ENCODE assay signal across 1 cellular context in genomic region chr18:28176933-28177827, GRCh38.
TF ChIP-seq lines count a peak whose summit lies in the region.

CDH2 (minus strand) TSS chr18:28177130; CDS start chr18:28177022, 108 bp downstream.

TF ChIP-seq in HepG2, 621 proteins besides CTCF, POLR2A, EP300 and RAD21 (continued from another document and continues in another):
- TF ChIP-seq MAFG (CRISPR knock-in tag; IDR thresholded peaks at IDR 0.05) (peak; percentile 47; the same call in 1 of the 2 replicates), GATAD1 (CRISPR knock-in tag; IDR thresholded peaks at IDR 0.05) (0 out of 2 replicates have a peak, but pooled peaks have one; percentile 35), AHDC1 (CRISPR knock-in tag; IDR thresholded peaks at IDR 0.05; ENCODE audit: borderline replicate concordance) (no peak), ZNF430 (CRISPR knock-in tag; IDR thresholded peaks at IDR 0.05) (0 out of 2 replicates have a peak, but pooled peaks have one; percentile 56), ZNF574 (CRISPR knock-in tag; IDR thresholded peaks at IDR 0.05) (peak; percentile 45), FOXA3 (CRISPR knock-in tag; IDR thresholded peaks at IDR 0.05) (no peak), ZNF768 (CRISPR knock-in tag; IDR thresholded peaks at IDR 0.05) (no peak), AGO2 (optimal IDR thresholded peaks at IDR 0.05; ENCODE audit: low read depth, low read length) (peak; percentile 27), SPEN (CRISPR knock-in tag; IDR thresholded peaks at IDR 0.05; ENCODE audit: low read depth) (peak; percentile 16; the same call in 1 of the 2 replicates), PPARG (CRISPR knock-in tag; conservative IDR thresholded peaks at IDR 0.05) (no peak), PATZ1 (CRISPR knock-in tag; IDR thresholded peaks at IDR 0.05) (peak; percentile 31; the same call in 1 of the 2 replicates), MEIS2 (CRISPR knock-in tag; IDR thresholded peaks at IDR 0.05) (no peak; the same call in 1 of the 2 replicates), LBX2 (CRISPR knock-in tag; IDR thresholded peaks at IDR 0.05; ENCODE audit: borderline replicate concordance) (peak; percentile 40; the same call in 1 of the 2 replicates), ATF1 (CRISPR knock-in tag; IDR thresholded peaks at IDR 0.05) (no peak), ONECUT2 (CRISPR knock-in tag; IDR thresholded peaks at IDR 0.05) (no peak), ZNF710 (CRISPR knock-in tag; IDR thresholded peaks at IDR 0.05; ENCODE audit: borderline replicate concordance) (peak; percentile 49; the same call in 1 of the 2 replicates), ZNF280B (CRISPR knock-in tag; IDR thresholded peaks at IDR 0.05; ENCODE audit: borderline replicate concordance) (0 out of 2 replicates have a peak, but pooled peaks have one; percentile 28), MAFK (conservative IDR thresholded peaks at IDR 0.05 in 1 of 2, IDR thresholded peaks at IDR 0.05 in 1 of 2; ENCODE audit: low read length in 2 of 2) (no peak), PHF8 (CRISPR knock-in tag; IDR thresholded peaks at IDR 0.05) (peak; percentile 36; the same call in 1 of the 2 replicates), ZNF552 (CRISPR knock-in tag; IDR thresholded peaks at IDR 0.05; ENCODE audit: borderline replicate concordance) (no peak), TCF12 (IDR thresholded peaks at IDR 0.05) (no peak), TCF12 (CRISPR knock-in tag; IDR thresholded peaks at IDR 0.05) (0 out of 2 replicates have a peak, but pooled peaks have one; percentile 77), BCL3 (CRISPR knock-in tag; IDR thresholded peaks at IDR 0.05) (peak; percentile 45; the same call in 1 of the 2 replicates), RXRA (CRISPR knock-in tag; IDR thresholded peaks at IDR 0.05) (peak; percentile 20; the same call in 1 of the 2 replicates), SALL1 (CRISPR knock-in tag; IDR thresholded peaks at IDR 0.05) (peak; percentile 59), ZBTB42 (CRISPR knock-in tag; IDR thresholded peaks at IDR 0.05) (peak; percentile 56; the same call in 1 of the 2 replicates), SAP130 (CRISPR knock-in tag; IDR thresholded peaks at IDR 0.05; ENCODE audit: low read depth) (0 out of 2 replicates have a peak, but pooled peaks have one; percentile 12), KDM3A (CRISPR knock-in tag; IDR thresholded peaks at IDR 0.05; ENCODE audit: low read depth) (peak; percentile 27; the same call in 1 of the 2 replicates), MAF1 (CRISPR knock-in tag; IDR thresholded peaks at IDR 0.05; ENCODE audit: borderline replicate concordance) (no peak), ZNF264 (CRISPR knock-in tag; IDR thresholded peaks at IDR 0.05) (no peak), ZC3H13 (CRISPR knock-in tag; IDR thresholded peaks at IDR 0.05) (0 out of 2 replicates have a peak, but pooled peaks have one; percentile 50), ARID4A (CRISPR knock-in tag; IDR thresholded peaks at IDR 0.05; ENCODE audit: borderline replicate concordance) (peak; percentile 60; the same call in 1 of the 2 replicates), GTF3A (CRISPR knock-in tag; conservative IDR thresholded peaks at IDR 0.05) (no peak)
